ENCODE assay signal across 21 cellular contexts in the genomic region with DNA sequence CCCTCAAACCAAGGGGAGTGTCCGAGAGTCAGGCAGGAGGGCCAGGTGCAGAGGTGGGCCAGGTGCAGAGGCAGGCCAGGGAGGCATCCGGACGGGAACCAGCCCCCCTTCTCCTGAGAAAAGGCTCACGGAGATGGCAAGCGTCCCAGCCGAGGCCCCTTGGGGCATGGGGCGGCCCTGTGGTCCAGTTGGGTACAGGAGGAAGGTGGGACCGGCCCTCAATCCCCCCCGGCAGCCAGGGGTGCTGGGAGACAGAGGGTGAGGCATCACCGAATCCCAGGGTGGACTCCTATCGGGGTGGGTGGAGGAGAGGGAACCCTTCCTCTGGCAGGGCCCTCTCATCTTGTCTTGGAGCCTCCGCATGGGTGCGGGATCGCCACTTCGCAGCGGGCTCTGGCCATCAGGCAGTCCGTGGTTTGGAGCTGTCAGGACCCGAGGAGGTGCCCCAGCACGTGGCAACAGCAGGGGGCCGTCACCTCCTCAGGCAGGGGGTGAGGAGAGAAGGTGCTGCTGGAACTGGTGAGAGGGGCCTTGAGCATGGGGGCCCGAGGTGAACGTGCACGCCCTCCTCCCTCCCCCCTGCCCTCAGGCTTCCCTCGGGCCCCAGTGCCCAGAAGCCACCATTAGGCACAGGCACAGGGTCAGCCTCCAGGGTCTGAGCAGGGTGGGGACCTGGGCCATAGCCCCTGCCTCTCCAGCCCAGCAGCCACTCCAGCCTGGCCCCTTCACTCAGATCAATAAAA.
"Had no signal": no experiment of that assay in that cellular context is flagged by ENCODE, and none has a peak within 500 bp of the region (broad histone marks: within the 10 kb centered on the region; RNA-seq: fewer than 3 reads in every experiment).

No MANE protein-coding gene starts in this region.

- H3K4me1 Mint-ChIP-seq: activated CD4-positive, alpha-beta T cell treated with anti-CD3 and anti-CD28 coated beads, Interleukin-2, amount 10 ng/mL, durations not matched to agents 7 days and 5 days; stimulated activated memory B cell treated with anti-CD40 and anti-IgM and Interleukin-4, amounts not matched to agents 10 μg/mL and 1 μg/mL and 100 μg/mL, for 72 hours had no signal

- ATAC-seq: activated CD8-positive, alpha-beta T cell treated with anti-CD3 and anti-CD28 coated beads, Interleukin-2, amount 10 ng/mL, durations not matched to agents 7 days and 5 days; activated T-cell treated with anti-CD3 and anti-CD28 coated beads, Interleukin-2, amount 50 U/mL, for 4 hours; heart left ventricle; naive thymus-derived CD8-positive, alpha-beta T cell; sciatic nerve; stimulated activated memory B cell treated with anti-CD40 and anti-IgM and Interleukin-4, amounts not matched to agents 10 μg/mL and 1 μg/mL and 100 μg/mL, for 72 hours had no signal

- H3K9me3 Mint-ChIP-seq: activated B cell treated with CpG ODN at 0.5 μM for 24 hours; activated CD4-positive, alpha-beta T cell treated with anti-CD3 and anti-CD28 coated beads, Interleukin-2, amount 10 ng/mL, durations not matched to agents 7 days and 5 days; activated naive CD4-positive, alpha-beta T cell treated with anti-CD3 and anti-CD28 coated beads, Interleukin-2, amount 10 ng/mL, durations not matched to agents 7 days and 5 days; activated T-cell treated with anti-CD3 and anti-CD28 coated beads, Interleukin-2, amount 50 U/mL, for 4 hours; immature natural killer cell; naive thymus-derived CD8-positive, alpha-beta T cell; stimulated activated memory B cell treated with anti-CD40 and anti-IgM and Interleukin-4, amounts not matched to agents 10 μg/mL and 1 μg/mL and 100 μg/mL, for 72 hours; T-cell had no signal

- H3K27me3 Mint-ChIP-seq: activated CD4-positive, alpha-beta T cell treated with anti-CD3 and anti-CD28 coated beads, Interleukin-2, amount 10 ng/mL, durations not matched to agents 7 days and 5 days had no signal

- DNase-seq: activated B cell treated with CpG ODN at 0.5 μM for 24 hours; activated CD4-positive, alpha-beta T cell treated with anti-CD3 and anti-CD28 coated beads, Interleukin-2, amount 10 ng/mL, durations not matched to agents 7 days and 5 days; activated CD8-positive, alpha-beta T cell treated with anti-CD3 and anti-CD28 coated beads, Interleukin-2, amount 10 ng/mL, durations not matched to agents 7 days and 5 days; activated effector memory CD4-positive, alpha-beta T cell treated with Interleukin-2 at 50 U/mL for 16 hours; activated naive CD4-positive, alpha-beta T cell treated with anti-CD3 and anti-CD28 coated beads, Interleukin-2, amount 10 ng/mL, durations not matched to agents 7 days and 5 days; activated T-cell treated with anti-CD3 and anti-CD28 coated beads, Interleukin-2, amount 50 U/mL, for 4 hours; effector CD4-positive, alpha-beta T cell; immature natural killer cell; naive thymus-derived CD8-positive, alpha-beta T cell; stimulated activated CD4-positive, alpha-beta T cell treated with anti-CD3 and anti-CD28 coated beads, Interleukin-4, amount 100 ng/mL, for 4 hours; T-cell; T-helper 9 cell; thyroid gland had no signal

- H3K9me3 ChIP-seq: ascending aorta, breast epithelium, heart left ventricle, ovary, spleen, thyroid gland, vagina had no signal

- H3K4me3 Mint-ChIP-seq: activated B cell treated with CpG ODN at 0.5 μM for 24 hours; activated CD4-positive, alpha-beta T cell treated with anti-CD3 and anti-CD28 coated beads, Interleukin-2, amount 10 ng/mL, durations not matched to agents 7 days and 5 days; activated CD8-positive, alpha-beta T cell treated with anti-CD3 and anti-CD28 coated beads, Interleukin-2, amount 10 ng/mL, durations not matched to agents 7 days and 5 days; activated naive CD4-positive, alpha-beta T cell treated with anti-CD3 and anti-CD28 coated beads, Interleukin-2, amount 10 ng/mL, durations not matched to agents 7 days and 5 days; activated T-cell treated with anti-CD3 and anti-CD28 coated beads, Interleukin-2, amount 50 U/mL, for 4 hours; immature natural killer cell; naive thymus-derived CD8-positive, alpha-beta T cell; stimulated activated memory B cell treated with anti-CD40 and anti-IgM and Interleukin-4, amounts not matched to agents 10 μg/mL and 1 μg/mL and 100 μg/mL, for 72 hours; T-cell had no signal

- H3K36me3 Mint-ChIP-seq: activated naive CD4-positive, alpha-beta T cell treated with anti-CD3 and anti-CD28 coated beads, Interleukin-2, amount 10 ng/mL, durations not matched to agents 7 days and 5 days; immature natural killer cell; naive thymus-derived CD8-positive, alpha-beta T cell; stimulated activated memory B cell treated with anti-CD40 and anti-IgM and Interleukin-4, amounts not matched to agents 10 μg/mL and 1 μg/mL and 100 μg/mL, for 72 hours; T-cell had no signal

- H3K4me3 ChIP-seq: ascending aorta, breast epithelium, heart left ventricle, ovary, spleen, thyroid gland, vagina had no signal

- H3K36me3 ChIP-seq: ascending aorta, breast epithelium, heart left ventricle, ovary, spleen, thyroid gland, vagina had no signal

- H3K27ac Mint-ChIP-seq: activated B cell treated with CpG ODN at 0.5 μM for 24 hours; activated CD4-positive, alpha-beta T cell treated with anti-CD3 and anti-CD28 coated beads, Interleukin-2, amount 10 ng/mL, durations not matched to agents 7 days and 5 days; activated CD8-positive, alpha-beta T cell treated with anti-CD3 and anti-CD28 coated beads, Interleukin-2, amount 10 ng/mL, durations not matched to agents 7 days and 5 days; activated naive CD4-positive, alpha-beta T cell treated with anti-CD3 and anti-CD28 coated beads, Interleukin-2, amount 10 ng/mL, durations not matched to agents 7 days and 5 days; immature natural killer cell; naive thymus-derived CD8-positive, alpha-beta T cell; stimulated activated memory B cell treated with anti-CD40 and anti-IgM and Interleukin-4, amounts not matched to agents 10 μg/mL and 1 μg/mL and 100 μg/mL, for 72 hours; T-cell had no signal

- H3K27ac ChIP-seq: ascending aorta, breast epithelium, heart left ventricle, ovary, spleen, thyroid gland, vagina had no signal

- H3K27me3 ChIP-seq: ascending aorta, breast epithelium, heart left ventricle, ovary, thyroid gland, vagina had no signal
